17 cellular contexts compared by ENCODE assay signal in genomic region chr11:112421854-112422253, GRCh38.
DNase-seq lines count a peak whose midpoint lies in the region; ATAC-seq and TF ChIP-seq lines count a peak whose summit lies in the region.
"Had no signal": no experiment of that assay in that cellular context is flagged by ENCODE, and none has a peak within 500 bp of the region (broad histone marks: within the 10 kb centered on the region; RNA-seq: fewer than 3 reads in every experiment).

No MANE protein-coding gene starts in this region.

- no peaks in the 10 kb centered on the region for H3K36me3 ChIP-seq in hepatocyte (replicated peaks; ENCODE audit: insufficient read depth, low read depth)

- DNase-seq in ELF-1 (ENCODE audit: low read depth, low spot score) = peak; percentile 37
- DNase-seq in NCI-H1694 treated with DMSO at 0.1 percent for 48 hours (lab: John Stamatoyannopoulos, UW) = peak; percentile 63
- peak; percentile 100 for DNase-seq in NCI-H526 treated with DMSO at 0.1 percent for 48 hours (lab: John Stamatoyannopoulos, UW)
- peak; percentile 9 for DNase-seq in left kidney (ENCODE audit: low read depth, low spot score)
- no peak for DNase-seq in hepatocyte (ENCODE audit: low spot score)
- DNase-seq: CD8-positive, alpha-beta memory T cell; DMS79 treated with DMSO at 0.1 percent for 48 hours; H7; KG1; MV-4-11; NCI-H1417; NCI-H2029 treated with DMSO at 0.1 percent for 48 hours; NCI-H226; NCI-H774 had no signal

- no peaks in the 10 kb centered on the region for H3K9me3 ChIP-seq in hepatocyte (ENCODE audit: low read depth)

- no peaks in the 10 kb centered on the region for H3K9me2 ChIP-seq in hepatocyte (replicated peaks; ENCODE audit: insufficient read depth)

- H3K4me1 ChIP-seq in hepatocyte (ENCODE audit: insufficient read depth) = no peaks in the 10 kb centered on the region

- H4K20me1 ChIP-seq in hepatocyte (ENCODE audit: insufficient read depth, poor library complexity, severe bottlenecking) = no peaks in the 10 kb centered on the region

- H3K4me3 Mint-ChIP-seq in stimulated activated memory B cell treated with anti-CD40 and anti-IgM and Interleukin-4, amounts not matched to agents 10 μg/mL and 1 μg/mL and 100 μg/mL, for 72 hours = no peak overlapping the region
- H3K4me3 Mint-ChIP-seq: CD8-positive, alpha-beta memory T cell; T-helper 1 cell treated with Interleukin-12 subunit alpha and Interleukin-12 subunit beta and Interleukin-4 antibody, amounts not matched to agents 30 μg/mL and 1 μg/mL, for 36 hours had no signal

- no peak for ATAC-seq in stimulated activated memory B cell treated with anti-CD40 and anti-IgM and Interleukin-4, amounts not matched to agents 10 μg/mL and 1 μg/mL and 100 μg/mL, for 72 hours
- ATAC-seq in HG03439 (IDR thresholded peaks at IDR 0.05; ENCODE audit: unreplicated experiment) = no peak

- no peak for TF ChIP-seq CTCF in hepatocyte (IDR thresholded peaks at IDR 0.05; ENCODE audit: poor library complexity)

- no peak overlapping the region for H2AFZ ChIP-seq in hepatocyte

- no peaks in the 10 kb centered on the region for H3K9me3 Mint-ChIP-seq in stimulated activated memory B cell treated with anti-CD40 and anti-IgM and Interleukin-4, amounts not matched to agents 10 μg/mL and 1 μg/mL and 100 μg/mL, for 72 hours
- H3K9me3 Mint-ChIP-seq: T-helper 1 cell treated with Interleukin-12 subunit alpha and Interleukin-12 subunit beta and Interleukin-4 antibody, amounts not matched to agents 30 μg/mL and 1 μg/mL, for 36 hours had no signal

- no peak overlapping the region for H3K4me3 ChIP-seq in hepatocyte

- no peak overlapping the region for H3K27ac ChIP-seq in hepatocyte

- no peaks in the 10 kb centered on the region for H3K79me2 ChIP-seq in hepatocyte

- H3K27me3 Mint-ChIP-seq in stimulated activated memory B cell treated with anti-CD40 and anti-IgM and Interleukin-4, amounts not matched to agents 10 μg/mL and 1 μg/mL and 100 μg/mL, for 72 hours = peaks cover 7% of the 10 kb centered on the region

- no peak overlapping the region for H3K4me2 ChIP-seq in hepatocyte

- H3K27me3 ChIP-seq in hepatocyte = peaks cover 11% of the 10 kb centered on the region

- 52% methylated on average over 4 of the region's 4 CpGs for WGBS in hepatocyte (ENCODE audit: low lambda C conversion rate, missing lambda C conversion rate)

- no peak overlapping the region for H3K27ac Mint-ChIP-seq in stimulated activated memory B cell treated with anti-CD40 and anti-IgM and Interleukin-4, amounts not matched to agents 10 μg/mL and 1 μg/mL and 100 μg/mL, for 72 hours
- H3K27ac Mint-ChIP-seq: CD8-positive, alpha-beta memory T cell; T-helper 1 cell treated with Interleukin-12 subunit alpha and Interleukin-12 subunit beta and Interleukin-4 antibody, amounts not matched to agents 30 μg/mL and 1 μg/mL, for 36 hours had no signal

- H3K4me1 Mint-ChIP-seq in stimulated activated memory B cell treated with anti-CD40 and anti-IgM and Interleukin-4, amounts not matched to agents 10 μg/mL and 1 μg/mL and 100 μg/mL, for 72 hours = no peaks in the 10 kb centered on the region

- H3K36me3 Mint-ChIP-seq in stimulated activated memory B cell treated with anti-CD40 and anti-IgM and Interleukin-4, amounts not matched to agents 10 μg/mL and 1 μg/mL and 100 μg/mL, for 72 hours = no peaks in the 10 kb centered on the region
- H3K36me3 Mint-ChIP-seq: CD8-positive, alpha-beta memory T cell had no signal
